23 cellular contexts compared by ENCODE assay signal in genomic region chr5:27727254-27727653, GRCh38.
"Had no signal": no experiment of that assay in that cellular context is flagged by ENCODE, and none has a peak within 500 bp of the region (broad histone marks: within the 10 kb centered on the region; RNA-seq: fewer than 3 reads in every experiment).

No MANE protein-coding gene starts in this region.

- H3K4me3 ChIP-seq: dorsolateral prefrontal cortex, lung, suprapubic skin, thyroid gland had no signal

- H3K36me3 ChIP-seq: neutrophil, suprapubic skin, thyroid gland had no signal

- ATAC-seq: left colon; left ventricle myocardium superior; naive thymus-derived CD4-positive, alpha-beta T cell; right cardiac atrium; stimulated activated effector memory CD8-positive, alpha-beta T cell treated with anti-CD3 and anti-CD28 coated beads, Interleukin-12 subunit alpha, Interleukin-12 subunit beta, amount 100 ng/mL, for 72 hours; stimulated activated naive CD8-positive, alpha-beta T cell treated with anti-CD3 and anti-CD28 coated beads, Interleukin-15, Interleukin-2, amounts not matched to agents 100 U/mL and 50 U/mL, for 24 hours had no signal

- H3K27ac ChIP-seq: dorsolateral prefrontal cortex, neutrophil, suprapubic skin, thyroid gland had no signal

- H3K9me3 ChIP-seq: neutrophil, suprapubic skin, thyroid gland had no signal

- H3K9me3 Mint-ChIP-seq: nephron progenitor cell, type B pancreatic cell had no signal

- DNase-seq: cortex of kidney; dorsolateral prefrontal cortex; effector CD8-positive, alpha-beta T cell; foreskin melanocyte; head of caudate nucleus; hippocampal formation; kidney; left colon; left ventricle myocardium superior; naive thymus-derived CD4-positive, alpha-beta T cell; nephron progenitor cell; right cardiac atrium; small intestine; stimulated activated CD4-positive, alpha-beta T cell treated with anti-CD3 and anti-CD28 coated beads, Interleukin-4, amount 100 ng/mL, for 1 hour; stimulated activated CD8-positive, alpha-beta memory T cell treated with anti-CD3 and anti-CD28 coated beads, Interleukin-4, amount 100 ng/mL, for 48 hours; stimulated activated naive CD8-positive, alpha-beta T cell treated with anti-CD3 and anti-CD28 coated beads, Interleukin-15, Interleukin-2, amounts not matched to agents 100 U/mL and 50 U/mL, for 24 hours; thyroid gland had no signal

- H3K27ac Mint-ChIP-seq: naive thymus-derived CD4-positive, alpha-beta T cell; nephron progenitor cell; stimulated activated effector memory CD8-positive, alpha-beta T cell treated with anti-CD3 and anti-CD28 coated beads, Interleukin-12 subunit alpha, Interleukin-12 subunit beta, amount 100 ng/mL, for 72 hours; type B pancreatic cell had no signal

- H3K36me3 Mint-ChIP-seq: naive thymus-derived CD4-positive, alpha-beta T cell; stimulated activated effector memory CD8-positive, alpha-beta T cell treated with anti-CD3 and anti-CD28 coated beads, Interleukin-12 subunit alpha, Interleukin-12 subunit beta, amount 100 ng/mL, for 72 hours; type B pancreatic cell had no signal

- H3K4me1 ChIP-seq: suprapubic skin, thyroid gland had no signal

- H3K27me3 ChIP-seq: dorsolateral prefrontal cortex, neutrophil, suprapubic skin, thyroid gland had no signal

- FAIRE-seq: kidney, small intestine, urothelium cell line had no signal
